In the genomic region with DNA sequence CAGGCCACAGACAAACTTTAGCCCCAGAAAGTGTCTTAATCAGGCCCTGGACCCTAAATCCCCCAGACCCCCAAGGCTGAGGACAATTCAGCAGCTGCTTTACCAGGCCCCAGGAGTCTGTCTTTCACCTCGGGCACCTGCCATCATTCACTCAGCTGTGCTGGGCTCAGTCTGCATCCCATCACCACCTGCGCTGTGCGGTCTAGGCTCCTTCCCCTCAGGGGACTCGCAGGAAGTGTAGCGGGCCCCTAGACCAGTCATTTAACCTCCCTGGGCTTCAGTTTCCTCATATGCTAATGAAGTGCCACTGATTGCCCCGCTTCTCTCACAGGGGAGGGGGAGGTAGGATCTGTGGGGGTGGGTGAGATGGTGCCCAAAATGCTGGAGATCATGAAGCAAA, we compare ENCODE assay signal across 18 cellular contexts.
A peak's percentile ranks its signal among the peaks of the same experiment; 100 is the strongest.
DNase-seq lines count a peak whose midpoint lies in the region; ATAC-seq lines count a peak whose summit lies in the region.
"Had no signal": no experiment of that assay in that cellular context is flagged by ENCODE, and none has a peak within 500 bp of the region (broad histone marks: within the 10 kb centered on the region; RNA-seq: fewer than 3 reads in every experiment).

No MANE protein-coding gene starts in this region.

- 91% methylated on average over 3 of the region's 6 CpGs for whole genome bisulfite sequencing in mesenchymal stem cell

- no peak overlapping the region for H3K4me2 ChIP-seq in mesenchymal stem cell (ENCODE audit: low read length, poor library complexity, severe bottlenecking)
- H3K4me2 ChIP-seq: neural progenitor cell had no signal

- H3K36me3 ChIP-seq in mesenchymal stem cell (ENCODE audit: control insufficient read depth in 1 of 2, insufficient read depth in 2 of 2, low read depth in 1 of 2, low read length in 2 of 2): no peaks in the 10 kb centered on the region
- H3K36me3 ChIP-seq: heart left ventricle, left lung, neural progenitor cell, tibial artery had no signal

- no peaks in the 10 kb centered on the region for H3K4me1 ChIP-seq in mesenchymal stem cell (ENCODE audit: control insufficient read depth, insufficient read depth, low read depth, low read length)
- H3K4me1 ChIP-seq: heart left ventricle, left lung, tibial artery had no signal

- H3K23ac ChIP-seq in mesenchymal stem cell (ENCODE audit: low read length in 2 of 2): no peak overlapping the region

- H2BK120ac ChIP-seq in mesenchymal stem cell (ENCODE audit: low read depth, low read length): peak overlapping the region; percentile 55

- H2AFZ ChIP-seq in mesenchymal stem cell (ENCODE audit: low read depth, low read length): no peak overlapping the region
- H2AFZ ChIP-seq: neural progenitor cell had no signal

- H3K27me3 ChIP-seq in mesenchymal stem cell (ENCODE audit: control insufficient read depth in 1 of 2, insufficient read depth in 1 of 2, low read length in 2 of 2): peaks cover 0 to 13% of the 10 kb centered on the region in 2 experiments
- H3K27me3 ChIP-seq: heart left ventricle, left lung, neural progenitor cell, tibial artery had no signal

- H3K79me1 ChIP-seq in mesenchymal stem cell (replicated peaks; ENCODE audit: low read length, poor library complexity, severe bottlenecking): no peaks in the 10 kb centered on the region

- no peak overlapping the region for H2BK12ac ChIP-seq in mesenchymal stem cell (ENCODE audit: low read length in 2 of 2)

- H4K8ac ChIP-seq in mesenchymal stem cell (ENCODE audit: low read length): no peak overlapping the region

- ATAC-seq in GM18907 (IDR thresholded peaks at IDR 0.05; ENCODE audit: unreplicated experiment) (peak; percentile 63), HG02588 (IDR thresholded peaks at IDR 0.05; ENCODE audit: unreplicated experiment) (peak; percentile 59), GM21360 (IDR thresholded peaks at IDR 0.05; ENCODE audit: unreplicated experiment) (no peak), left lobe of liver (no peak), sciatic nerve (no peak)
- ATAC-seq: heart left ventricle, left lung had no signal

- H3K27ac ChIP-seq in mesenchymal stem cell (ENCODE audit: low read length, poor library complexity, severe bottlenecking): no peak overlapping the region
- H3K27ac ChIP-seq: heart left ventricle, left lung, neural progenitor cell, tibial artery had no signal

- H3K9me3 ChIP-seq in mesenchymal stem cell (ENCODE audit: control insufficient read depth, low read length): no peaks in the 10 kb centered on the region
- H3K9me3 ChIP-seq: left lung, tibial artery had no signal

- peak overlapping the region; percentile 20 for H3K4me3 ChIP-seq in Jurkat, Clone E6-1 (ENCODE audit: low read length)
- no peak overlapping the region for H3K4me3 ChIP-seq in mesenchymal stem cell (ENCODE audit: insufficient read depth in 1 of 2, low read depth in 1 of 2, low read length in 2 of 2)
- H3K4me3 ChIP-seq: heart left ventricle, left lung, neural progenitor cell, tibial artery had no signal

- H3K18ac ChIP-seq in mesenchymal stem cell (ENCODE audit: low read depth in 1 of 2, low read length in 2 of 2): no peak overlapping the region

- no peak overlapping the region for H2AK5ac ChIP-seq in mesenchymal stem cell (ENCODE audit: low read length, severe bottlenecking)

- no peak overlapping the region for H3K4ac ChIP-seq in mesenchymal stem cell (ENCODE audit: low read depth in 1 of 2, low read length in 2 of 2)

- H3K9ac ChIP-seq in mesenchymal stem cell (ENCODE audit: low read length): no peak overlapping the region
- H3K9ac ChIP-seq: neural progenitor cell had no signal

- no peak overlapping the region for H3K14ac ChIP-seq in mesenchymal stem cell (ENCODE audit: low read length in 2 of 2)

- H2BK5ac ChIP-seq in mesenchymal stem cell (ENCODE audit: low read depth, low read length, poor library complexity, severe bottlenecking): no peak overlapping the region

- peak; percentile 77 for DNase-seq in Jurkat, Clone E6-1 (ENCODE audit: low read depth, low spot score)
- DNase-seq in mesenchymal stem cell (no peak), left lobe of liver (ENCODE audit: low spot score) (no peak), sciatic nerve (ENCODE audit: low spot score) (no peak)
- DNase-seq in stimulated activated CD4-positive, alpha-beta T cell treated with anti-CD3 and anti-CD28 coated beads, Interleukin-4, amount 100 ng/mL, for 24 hours: no peak
- DNase-seq: activated CD4-positive, alpha-beta memory T cell treated with anti-CD3 and anti-CD28 coated beads, Interleukin-2, amount 10 ng/mL, durations not matched to agents 7 days and 5 days; activated naive CD4-positive, alpha-beta T cell treated with anti-CD3 and anti-CD28 coated beads for 36 hours; caudate nucleus; left lung; NCI-H187; NCI-H526; T-helper 9 cell; tibial artery had no signal

- intact Hi-C loops in sciatic nerve (cut with DNase I): no loop called here

- no peak overlapping the region for H4K91ac ChIP-seq in mesenchymal stem cell (ENCODE audit: low read length)

- no peak overlapping the region for H2BK15ac ChIP-seq in mesenchymal stem cell (ENCODE audit: low read depth, poor library complexity, severe bottlenecking)

Comparison
In these comparisons a context has a peak if more than half of its experiments do, and no peak if none do; other contexts are left out.
1. ATAC-seq: peak in GM18907 (single experiment) and HG02588 (single experiment); none in GM21360 (single experiment), left lobe of liver (single experiment) and sciatic nerve (single experiment).